22 cellular contexts compared by ENCODE assay signal in genomic region chr10:63760034-63760707, GRCh38.
DNase-seq lines count a peak whose midpoint lies in the region; ATAC-seq, FAIRE-seq and TF ChIP-seq lines count a peak whose summit lies in the region.
"Had no signal": no experiment of that assay in that cellular context is flagged by ENCODE, and none has a peak within 500 bp of the region (broad histone marks: within the 10 kb centered on the region; RNA-seq: fewer than 3 reads in every experiment).

No MANE protein-coding gene starts in this region.

- WGBS in heart left ventricle, 4 donors: 44 to 49% (median 44%) methylated on average over 5 of the region's 5 CpGs
- 82 to 86% methylated on average over 5 of the region's 5 CpGs for WGBS in pancreas, 2 donors

- no peak for TF ChIP-seq POLR2A in heart left ventricle (IDR thresholded peaks at IDR 0.05)

- ATAC-seq in heart left ventricle: peak; percentile 48 to 65 (median 57)
- no peak for ATAC-seq in activated CD4-positive, CD25-positive, alpha-beta regulatory T cell treated with anti-CD3 and anti-CD28 coated beads, Interleukin-2, amount 50 U/mL, for 24 hours
- no peak for ATAC-seq in pancreas
- ATAC-seq: CD8-positive, alpha-beta T cell; lower lobe of right lung; stimulated activated effector memory CD8-positive, alpha-beta T cell treated with anti-CD3 and anti-CD28 coated beads, Interleukin-12 subunit alpha, Interleukin-12 subunit beta, amount 100 ng/mL, for 72 hours had no signal

- H3K4me2 ChIP-seq in parathyroid adenoma (ENCODE audit: low read length): no peak overlapping the region

- H3K27me3 ChIP-seq in adipocyte (replicated peaks; ENCODE audit: control insufficient read depth, insufficient read depth, low read length) (no peaks in the 10 kb centered on the region), heart left ventricle (no peaks in the 10 kb centered on the region), parathyroid adenoma (ENCODE audit: control insufficient read depth, insufficient read depth, low read length) (no peaks in the 10 kb centered on the region), pancreas (no peaks in the 10 kb centered on the region)
- H3K27me3 ChIP-seq: thyroid gland had no signal

- H3K4me3 ChIP-seq in adipocyte (ENCODE audit: low read length) (no peak overlapping the region), heart left ventricle (no peak overlapping the region), parathyroid adenoma (ENCODE audit: low read depth, low read length) (no peak overlapping the region), pancreas (no peak overlapping the region)
- H3K4me3 ChIP-seq: lower lobe of right lung, SK-N-MC, thyroid gland had no signal

- H3K27ac ChIP-seq in heart left ventricle (peak overlapping the region in 11 of 12 donors; percentile 8 to 72 (median 46)), parathyroid adenoma (peak overlapping the region; percentile 73), pancreas (no peak overlapping the region)
- H3K27ac ChIP-seq: lower lobe of right lung, SK-N-MC, thyroid gland had no signal

- H3K9me3 ChIP-seq in adipocyte (ENCODE audit: control insufficient read depth, low read length) (no peaks in the 10 kb centered on the region), heart left ventricle (no peaks in the 10 kb centered on the region), parathyroid adenoma (ENCODE audit: control insufficient read depth, low read length) (no peaks in the 10 kb centered on the region), pancreas (no peaks in the 10 kb centered on the region)
- H3K9me3 ChIP-seq: lower lobe of right lung, thyroid gland had no signal

- H3K9ac ChIP-seq in adipocyte (ENCODE audit: low read length) (no peak overlapping the region), parathyroid adenoma (no peak overlapping the region)

- TF ChIP-seq CTCF in heart left ventricle (IDR thresholded peaks at IDR 0.05): no peak
- no peak for TF ChIP-seq CTCF in parathyroid adenoma (IDR thresholded peaks at IDR 0.05)
- no peak for TF ChIP-seq CTCF in pancreas (IDR thresholded peaks at IDR 0.05)

- DNase-seq in adipocyte (ENCODE audit: low read depth) (peak; percentile 30), heart left ventricle (no peak), pancreas (no peak), NCI-H1092 (lab: John Stamatoyannopoulos, UW) (no peak)
- no peak for DNase-seq in activated CD8-positive, alpha-beta memory T cell treated with anti-CD3 and anti-CD28 coated beads, Interleukin-2, amount 50 U/mL, for 4 hours
- DNase-seq: activated CD4-positive, alpha-beta T cell treated with anti-CD3 and anti-CD28 coated beads, Interleukin-2, amount 50 U/mL, for 1 hour; activated naive CD8-positive, alpha-beta T cell treated with anti-CD3 and anti-CD28 coated beads, Interleukin-2, amount 10 ng/mL, durations not matched to agents 7 days and 5 days; CD8-positive, alpha-beta T cell; cerebellar nuclear complex; DMS 273 treated with DMSO at 0.1 percent for 48 hours; IMR-90; lower lobe of right lung; NCI-H1048; NCI-H187 treated with DMSO at 0.1 percent for 48 hours; stimulated activated CD4-positive, alpha-beta T cell treated with anti-CD3 and anti-CD28 coated beads, Interleukin-2, amount 100 ng/mL, for 48 hours; T-helper 2 cell; thyroid gland had no signal

- no peak for FAIRE-seq in pancreas (lab: Jason Lieb, UNC)
- FAIRE-seq: keratinocyte had no signal

- H3K4me1 ChIP-seq in adipocyte (ENCODE audit: control insufficient read depth, insufficient read depth, low read length) (peaks cover 37% of the 10 kb centered on the region), heart left ventricle (peaks cover 0 to 25% (median 7%) of the 10 kb centered on the region in 12 donors), parathyroid adenoma (peaks cover 45% of the 10 kb centered on the region), pancreas (no peaks in the 10 kb centered on the region)
- H3K4me1 ChIP-seq: lower lobe of right lung, thyroid gland had no signal

- H3K79me2 ChIP-seq in parathyroid adenoma: no peaks in the 10 kb centered on the region

- intact Hi-C loops in heart left ventricle (cut with DNase I): no loop called here
- intact Hi-C loops in pancreas (cut with DNase I): no loop called here

- H3K36me3 ChIP-seq in adipocyte (ENCODE audit: control insufficient read depth, insufficient read depth, low read length, severe bottlenecking) (no peaks in the 10 kb centered on the region), heart left ventricle (no peaks in the 10 kb centered on the region), parathyroid adenoma (ENCODE audit: control insufficient read depth, insufficient read depth, low read length) (no peaks in the 10 kb centered on the region), pancreas (no peaks in the 10 kb centered on the region)
- H3K36me3 ChIP-seq: lower lobe of right lung, thyroid gland had no signal

- peak overlapping the region; percentile 77 for H2AFZ ChIP-seq in parathyroid adenoma

Comparison
In these comparisons a context has a peak if more than half of its experiments do, and no peak if none do; other contexts are left out.
1. ATAC-seq: peak in heart left ventricle (4 of 4); none in activated CD4-positive, CD25-positive, alpha-beta regulatory T cell treated with anti-CD3 and anti-CD28 coated beads, Interleukin-2, amount 50 U/mL, for 24 hours (0 of 2) and pancreas (0 of 4).
2. H3K27ac ChIP-seq: peak in heart left ventricle (11 of 12) and parathyroid adenoma (single experiment); none in pancreas (0 of 4).